ENCODE assay signal across 8 cellular contexts in genomic region chr6:4281341-4282293, GRCh38.
DNase-seq lines count a peak whose midpoint lies in the region; ATAC-seq and TF ChIP-seq lines count a peak whose summit lies in the region.

No MANE protein-coding gene starts in this region.

- H3K9me3 Mint-ChIP-seq in activated T-cell treated with anti-CD3 and anti-CD28 coated beads, Interleukin-2, amount 50 U/mL, for 4 hours: no peaks in the 10 kb centered on the region
- peaks cover 7% of the 10 kb centered on the region for H3K9me3 Mint-ChIP-seq in glutamatergic neuron (ENCODE audit: unreplicated experiment)

- H3K4me1 Mint-ChIP-seq in activated T-cell treated with anti-CD3 and anti-CD28 coated beads, Interleukin-2, amount 50 U/mL, for 4 hours (ENCODE audit: low read depth): peaks cover 6% of the 10 kb centered on the region
- peaks cover 7% of the 10 kb centered on the region for H3K4me1 Mint-ChIP-seq in glutamatergic neuron (ENCODE audit: low read depth, unreplicated experiment)

- H3K27ac ChIP-seq in HEK293 (ENCODE audit: extremely low read depth, low read depth, low read length): no peak overlapping the region
- H3K27ac ChIP-seq in osteoblast (ENCODE audit: low read depth, low read length): no peak overlapping the region

- H4K20me1 ChIP-seq in osteoblast (ENCODE audit: insufficient read depth, low read length): no peaks in the 10 kb centered on the region

- H3K27ac Mint-ChIP-seq in glutamatergic neuron (ENCODE audit: unreplicated experiment): peak overlapping the region; percentile 56

- peaks cover 8% of the 10 kb centered on the region for H3K4me1 ChIP-seq in HEK293 (ENCODE audit: control insufficient read depth, insufficient read depth, low read length)
- H3K4me1 ChIP-seq in osteoblast (ENCODE audit: insufficient read depth, low read length): peaks cover 13% of the 10 kb centered on the region

- peak overlapping the region; percentile 37 for H3K4me3 ChIP-seq in HEK293 (ENCODE audit: low read depth, low read length)
- H3K4me3 ChIP-seq in osteoblast (ENCODE audit: insufficient read depth, low read length): peak overlapping the region; percentile 62

- TF ChIP-seq CTCF in GM13976 (IDR thresholded peaks at IDR 0.05; ENCODE audit: borderline replicate concordance, control extremely low read depth, extremely low read depth, insufficient read depth, missing control alignments): peak; percentile 70
- peak; percentile 78 for TF ChIP-seq CTCF in HEK293 (tag by site-specific recombination; IDR thresholded peaks at IDR 0.05)
- TF ChIP-seq CTCF in glutamatergic neuron (IDR thresholded peaks at IDR 0.05; ENCODE audit: partially characterized antibody, unreplicated experiment): no peak
- TF ChIP-seq CTCF in osteoblast (IDR thresholded peaks at IDR 0.05; ENCODE audit: extremely low read depth, low read depth, low read length): no peak

- peaks cover 45% of the 10 kb centered on the region for H3K27me3 Mint-ChIP-seq in activated T-cell treated with anti-CD3 and anti-CD28 coated beads, Interleukin-2, amount 50 U/mL, for 4 hours (ENCODE audit: low read depth)
- H3K27me3 Mint-ChIP-seq in glutamatergic neuron (ENCODE audit: unreplicated experiment): peaks cover 4% of the 10 kb centered on the region

- CTCF ChIA-PET in HEK293 (lab: Yijun Ruan, JAX): interaction anchor here (0.5 to 2.1 kb wide), 11 partner anchors 9 to 1778 kb away, joined by 3 to 6 read pairs (median 3); a partner anchor contains a TSS

- peak overlapping the region; percentile 66 for H3K4me2 ChIP-seq in osteoblast (ENCODE audit: insufficient read depth, low read length)

- DNase-seq in GM13976 (ENCODE audit: low spot score) (peak; percentile 75), NCI-H128 (lab: John Stamatoyannopoulos, UW; ENCODE audit: unreplicated experiment) (peak; percentile 66), glutamatergic neuron (peak; percentile 63), osteoblast (ENCODE audit: insufficient read length, low spot score, missing footprints) (peak; percentile 77), D341Med (ENCODE audit: low spot score) (no peak), GM03348 (ENCODE audit: low spot score) (no peak)
- DNase-seq in activated T-cell treated with anti-CD3 and anti-CD28 coated beads, Interleukin-2, amount 50 U/mL, for 4 hours: no peak

- no peaks in the 10 kb centered on the region; the same call in 1 of the 2 replicates for H3K9me3 ChIP-seq in HEK293 (ENCODE audit: control insufficient read depth, insufficient read depth, low read depth, low read length)
- H3K9me3 ChIP-seq in osteoblast (ENCODE audit: low read depth, low read length): no peaks in the 10 kb centered on the region

- POLR2A ChIA-PET in HEK293 (lab: Yijun Ruan, JAX): interaction anchor here (0.8 to 1.4 kb wide), 3 partner anchors 36 to 260 kb away, joined by 3 read pairs; a partner anchor contains a TSS

- in situ Hi-C loops in GM13976 (cut with MboI; ENCODE audit: low sequenced_read_pairs, unreplicated experiment): no loop called here

- H3K79me2 ChIP-seq in osteoblast (ENCODE audit: insufficient read depth, low read length): no peaks in the 10 kb centered on the region

- peaks cover 46% of the 10 kb centered on the region for H3K27me3 ChIP-seq in osteoblast (ENCODE audit: insufficient read depth, low read length)

- H2AFZ ChIP-seq in osteoblast (ENCODE audit: low read length): no peak overlapping the region

- peak overlapping the region; percentile 16 for H3K4me3 Mint-ChIP-seq in activated T-cell treated with anti-CD3 and anti-CD28 coated beads, Interleukin-2, amount 50 U/mL, for 4 hours
- H3K4me3 Mint-ChIP-seq in glutamatergic neuron (ENCODE audit: unreplicated experiment): peak overlapping the region; percentile 77

- H3K36me3 Mint-ChIP-seq in activated T-cell treated with anti-CD3 and anti-CD28 coated beads, Interleukin-2, amount 50 U/mL, for 4 hours (ENCODE audit: insufficient read depth): no peaks in the 10 kb centered on the region
- peaks cover 10% of the 10 kb centered on the region for H3K36me3 Mint-ChIP-seq in glutamatergic neuron (ENCODE audit: unreplicated experiment)

- peak; percentile 78 to 86 for ATAC-seq in activated T-cell treated with anti-CD3 and anti-CD28 coated beads, Interleukin-2, amount 50 U/mL, for 4 hours

- no peaks in the 10 kb centered on the region for H3K36me3 ChIP-seq in HEK293 (ENCODE audit: control insufficient read depth in 2 of 2, insufficient read depth in 1 of 2, low read length in 2 of 2)
- no peaks in the 10 kb centered on the region for H3K36me3 ChIP-seq in osteoblast (ENCODE audit: insufficient read depth, low read length)

TF ChIP-seq in HEK293, 187 proteins besides CTCF, POLR2A, EP300 and RAD21 (continues in another document):
- TF ChIP-seq KLF9 (tag by site-specific recombination; IDR thresholded peaks at IDR 0.05; ENCODE audit: low read depth) (no peak), ZBTB7A (tag by site-specific recombination; IDR thresholded peaks at IDR 0.05; ENCODE audit: low read depth) (no peak), ZNF701 (tag by site-specific recombination; IDR thresholded peaks at IDR 0.05) (no peak), ZNF350 (tag by site-specific recombination; IDR thresholded peaks at IDR 0.05) (no peak), ZNF146 (tag by site-specific recombination; IDR thresholded peaks at IDR 0.05) (no peak), ZNF645 (tag by site-specific recombination; IDR thresholded peaks at IDR 0.05) (no peak), ZXDB (tag by site-specific recombination; IDR thresholded peaks at IDR 0.05) (peak; percentile 16; the same call in 1 of the 2 replicates), ZNF37A (tag by site-specific recombination; IDR thresholded peaks at IDR 0.05) (no peak), YY1 (tag by site-specific recombination; IDR thresholded peaks at IDR 0.05) (no peak), ZNF521 (tag by site-specific recombination; IDR thresholded peaks at IDR 0.05) (no peak), SP7 (tag by site-specific recombination; IDR thresholded peaks at IDR 0.05) (no peak), TCF7L2 (IDR thresholded peaks at IDR 0.05; ENCODE audit: borderline replicate concordance, low read depth, low read length) (no peak), ZFP69B (tag by site-specific recombination; IDR thresholded peaks at IDR 0.05) (peak; percentile 57; the same call in 1 of the 2 replicates), ZNF510 (tag by site-specific recombination; IDR thresholded peaks at IDR 0.05; ENCODE audit: insufficient replicate concordance) (no peak), ZNF416 (tag by site-specific recombination; IDR thresholded peaks at IDR 0.05) (no peak), ZFHX2 (tag by site-specific recombination; conservative IDR thresholded peaks at IDR 0.05) (peak; percentile 87)
- TF ChIP-seq, protein P1, sequence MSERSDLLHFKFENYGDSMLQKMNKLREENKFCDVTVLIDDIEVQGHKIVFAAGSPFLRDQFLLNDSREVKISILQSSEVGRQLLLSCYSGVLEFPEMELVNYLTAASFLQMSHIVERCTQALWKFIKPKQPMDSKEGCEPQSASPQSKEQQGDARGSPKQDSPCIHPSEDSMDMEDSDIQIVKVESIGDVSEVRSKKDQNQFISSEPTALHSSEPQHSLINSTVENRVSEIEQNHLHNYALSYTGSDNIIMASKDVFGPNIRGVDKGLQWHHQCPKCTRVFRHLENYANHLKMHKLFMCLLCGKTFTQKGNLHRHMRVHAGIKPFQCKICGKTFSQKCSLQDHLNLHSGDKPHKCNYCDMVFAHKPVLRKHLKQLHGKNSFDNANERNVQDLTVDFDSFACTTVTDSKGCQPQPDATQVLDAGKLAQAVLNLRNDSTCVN (tag by site-specific recombination; optimal IDR thresholded peaks at IDR 0.05): no peak
- TF ChIP-seq, protein P2, sequence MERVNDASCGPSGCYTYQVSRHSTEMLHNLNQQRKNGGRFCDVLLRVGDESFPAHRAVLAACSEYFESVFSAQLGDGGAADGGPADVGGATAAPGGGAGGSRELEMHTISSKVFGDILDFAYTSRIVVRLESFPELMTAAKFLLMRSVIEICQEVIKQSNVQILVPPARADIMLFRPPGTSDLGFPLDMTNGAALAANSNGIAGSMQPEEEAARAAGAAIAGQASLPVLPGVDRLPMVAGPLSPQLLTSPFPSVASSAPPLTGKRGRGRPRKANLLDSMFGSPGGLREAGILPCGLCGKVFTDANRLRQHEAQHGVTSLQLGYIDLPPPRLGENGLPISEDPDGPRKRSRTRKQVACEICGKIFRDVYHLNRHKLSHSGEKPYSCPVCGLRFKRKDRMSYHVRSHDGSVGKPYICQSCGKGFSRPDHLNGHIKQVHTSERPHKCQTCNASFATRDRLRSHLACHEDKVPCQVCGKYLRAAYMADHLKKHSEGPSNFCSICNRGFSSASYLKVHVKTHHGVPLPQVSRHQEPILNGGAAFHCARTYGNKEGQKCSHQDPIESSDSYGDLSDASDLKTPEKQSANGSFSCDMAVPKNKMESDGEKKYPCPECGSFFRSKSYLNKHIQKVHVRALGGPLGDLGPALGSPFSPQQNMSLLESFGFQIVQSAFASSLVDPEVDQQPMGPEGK (tag by site-specific recombination; IDR thresholded peaks at IDR 0.05): peak; percentile 79
- TF ChIP-seq, protein P3, sequence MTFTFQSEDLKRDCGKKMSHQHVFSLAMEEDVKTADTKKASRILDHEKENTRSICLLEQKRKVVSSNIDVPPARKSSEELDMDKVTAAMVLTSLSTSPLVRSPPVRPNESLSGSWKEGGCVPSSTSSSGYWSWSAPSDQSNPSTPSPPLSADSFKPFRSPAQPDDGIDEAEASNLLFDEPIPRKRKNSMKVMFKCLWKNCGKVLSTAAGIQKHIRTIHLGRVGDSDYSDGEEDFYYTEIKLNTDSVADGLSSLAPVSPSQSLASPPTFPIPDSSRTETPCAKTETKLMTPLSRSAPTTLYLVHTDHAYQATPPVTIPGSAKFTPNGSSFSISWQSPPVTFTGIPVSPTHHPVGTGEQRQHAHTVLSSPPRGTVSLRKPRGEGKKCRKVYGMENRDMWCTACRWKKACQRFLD (tag by site-specific recombination; IDR thresholded peaks at IDR 0.05): no peak

Comparison
In these comparisons a context has a peak if more than half of its experiments do, and no peak if none do; other contexts are left out.
1. DNase-seq: peak in GM13976 (single experiment), NCI-H128 (single experiment), glutamatergic neuron (single experiment) and osteoblast (single experiment); none in activated T-cell treated with anti-CD3 and anti-CD28 coated beads, Interleukin-2, amount 50 U/mL, for 4 hours (single experiment), D341Med (single experiment) and GM03348 (single experiment).
2. CTCF ChIP-seq: peak in GM13976 (single experiment) and HEK293 (single experiment); none in glutamatergic neuron (single experiment) and osteoblast (single experiment).